31 cellular contexts compared by ENCODE assay signal in the genomic region with DNA sequence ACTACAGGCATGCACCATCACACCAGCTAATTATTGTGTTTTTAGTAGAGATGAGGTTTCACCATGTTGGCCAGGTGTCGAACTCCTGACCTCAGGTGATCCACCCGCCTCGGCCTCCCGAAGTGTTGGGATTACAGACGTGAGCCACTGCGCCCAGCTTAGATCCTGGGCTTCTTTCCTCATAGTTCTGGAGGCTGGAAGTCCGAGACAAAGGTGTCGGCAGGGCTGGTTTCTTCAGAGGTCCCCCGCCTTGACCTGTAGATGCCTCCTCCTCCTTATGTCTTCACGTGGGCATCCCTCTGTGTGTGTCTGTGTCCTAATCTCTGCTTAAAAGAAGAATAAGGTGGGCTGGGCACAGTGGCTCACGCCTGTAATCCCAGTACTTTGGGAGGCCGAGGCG. TPM values are rescaled to one million over a fixed set of nuclear protein-coding genes. Genes with fewer than 3 reads are reported as not detected.
"Had no signal": no experiment of that assay in that cellular context is flagged by ENCODE, and none has a peak within 500 bp of the region (broad histone marks: within the 10 kb centered on the region; RNA-seq: fewer than 3 reads in every experiment).

No MANE protein-coding gene starts in this region.

- H3K9me3 Mint-ChIP-seq: dendritic cell treated with granulocyte-macrophage colony-stimulating factor and Interleukin-4, amounts not matched to agents 40 ng/mL and 50 ng/mL, for 4 days; effector memory CD8-positive, alpha-beta T cell; mesothelial cell of epicardium had no signal

- H3K4me1 Mint-ChIP-seq: endodermal cell had no signal

- H3K27ac ChIP-seq: colonic mucosa, epithelial cell of prostate, gastrocnemius medialis, left lung, lower lobe of right lung had no signal

- H3K36me3 Mint-ChIP-seq: mesothelial cell of epicardium had no signal

- ATAC-seq: effector memory CD8-positive, alpha-beta T cell; esophagus mucosa; gastrocnemius medialis; heart right ventricle; left cardiac atrium; left lung; left ventricle myocardium superior; lower lobe of right lung; mucosa of descending colon had no signal

- H3K9me3 ChIP-seq: colonic mucosa, esophagus squamous epithelium, gastrocnemius medialis, left lung, lower lobe of right lung, mucosa of descending colon had no signal

- H3K36me3 ChIP-seq: colonic mucosa, esophagus squamous epithelium, gastrocnemius medialis, heart right ventricle, left lung, lower lobe of right lung had no signal

- H3K4me3 ChIP-seq: colonic mucosa, esophagus squamous epithelium, gastrocnemius medialis, heart right ventricle, left lung, lower lobe of right lung, mucosa of descending colon had no signal

- DNase-seq: cerebellar nuclear complex; colonic mucosa; cortex of kidney; effector CD8-positive, alpha-beta T cell; effector memory CD8-positive, alpha-beta T cell; endodermal cell; erythroblast; esophagus squamous epithelium; foreskin fibroblast; foreskin melanocyte; gastrocnemius medialis; glutamatergic neuron; head of caudate nucleus; heart right ventricle; hippocampal formation; left cardiac atrium; left lung; left ventricle myocardium superior; lower lobe of right lung; mesenchymal stem cell; mucosa of descending colon had no signal

- H3K27me3 ChIP-seq: colonic mucosa, esophagus squamous epithelium, gastrocnemius medialis, left lung had no signal

- H3K4me1 ChIP-seq: colonic mucosa, left lung, lower lobe of right lung had no signal

- H3K27ac Mint-ChIP-seq: dendritic cell treated with granulocyte-macrophage colony-stimulating factor and Interleukin-4, amounts not matched to agents 40 ng/mL and 50 ng/mL, for 4 days; effector memory CD8-positive, alpha-beta T cell; endodermal cell; mesothelial cell of epicardium had no signal

- H3K4me3 Mint-ChIP-seq: dendritic cell treated with granulocyte-macrophage colony-stimulating factor and Interleukin-4, amounts not matched to agents 40 ng/mL and 50 ng/mL, for 4 days; effector memory CD8-positive, alpha-beta T cell; endodermal cell; mesothelial cell of epicardium had no signal

RNA-seq across cellular contexts. Expression of a gene that starts 45.0 kb away (rescaled TPM):
- total RNA-seq: chondrocyte, gastrocnemius medialis, left ventricle myocardium superior, mesenteric fat pad had no signal

RNA-seq across cellular contexts. Expression of a gene that starts 45.1 kb away (rescaled TPM):
- total RNA-seq: chondrocyte, esophagus mucosa, esophagus squamous epithelium, gastrocnemius medialis, glomerular endothelial cell, left cardiac atrium, left ventricle myocardium superior, lower leg skin, lower lobe of right lung, lung microvascular endothelial cell, mesenteric fat pad, mesothelial cell of epicardium, mucosa of descending colon had no signal
- polyA plus RNA-seq: heart right ventricle, keratinocyte had no signal
